ENCODE assay signal across 8 cellular contexts in the genomic region with DNA sequence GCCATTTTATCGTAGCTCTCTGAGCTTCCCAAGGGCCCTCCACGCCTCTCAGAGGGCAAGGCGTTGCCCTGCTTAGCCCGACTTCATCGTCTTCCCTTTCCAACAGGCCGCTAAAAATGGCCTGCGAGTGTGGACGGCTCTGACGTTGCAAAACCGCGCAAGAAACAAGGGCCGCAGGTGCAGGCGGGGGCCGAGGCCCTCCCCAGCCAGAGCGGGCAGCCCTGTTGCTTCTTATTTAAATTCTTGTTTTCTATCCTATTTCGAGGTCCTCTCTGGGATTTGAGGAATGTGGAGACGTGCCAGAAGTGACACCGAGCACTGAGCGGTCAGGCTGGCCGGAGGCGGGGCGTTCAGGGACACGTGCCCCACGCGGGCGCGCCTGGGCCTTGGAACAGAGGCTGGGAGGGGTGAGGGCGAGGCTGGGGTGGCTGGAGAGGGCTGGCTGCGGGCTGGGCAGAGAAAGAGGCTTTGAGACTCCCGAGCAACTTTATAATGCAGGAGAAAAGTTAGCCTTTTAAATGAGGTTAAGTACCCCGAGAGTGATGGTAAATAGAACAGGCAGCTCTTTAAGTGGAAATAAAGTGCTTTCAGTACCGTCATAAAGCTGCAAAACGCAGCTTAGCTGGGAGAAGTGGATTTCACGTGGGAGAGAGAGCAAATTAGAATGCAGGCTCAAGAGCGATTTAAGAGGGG.
DNase-seq lines count a peak whose midpoint lies in the region; ATAC-seq and TF ChIP-seq lines count a peak whose summit lies in the region.

No MANE protein-coding gene starts in this region.

- H3K36me3 ChIP-seq in adipocyte (ENCODE audit: control insufficient read depth, insufficient read depth, low read length, severe bottlenecking), result no peaks in the 10 kb centered on the region
- H3K36me3 ChIP-seq in heart right ventricle, result no peaks in the 10 kb centered on the region
- no peaks in the 10 kb centered on the region for H3K36me3 ChIP-seq in osteoblast (ENCODE audit: insufficient read depth, low read length)

- H3K9me3 ChIP-seq in adipocyte (ENCODE audit: control insufficient read depth, low read length) (peaks cover 6% of the 10 kb centered on the region), heart right ventricle (peaks cover 0 to 10% (median 0%) of the 10 kb centered on the region in 11 donors), osteoblast (ENCODE audit: low read depth, low read length) (peaks cover 2% of the 10 kb centered on the region)

- H3K4me1 Mint-ChIP-seq in activated T-helper 1 cell treated with anti-CD3 and anti-CD28 coated beads, Interleukin-12 subunit alpha, Interleukin-12 subunit beta, Interleukin-2, Interleukin-4 antibody, amounts not matched to agents 30 ng/mL and 10 ng/mL and 1 ng/mL, durations not matched to agents 14 hours and 24 hours and 36 hours (ENCODE audit: low read depth), result peaks cover 36% of the 10 kb centered on the region

- H3K27me3 ChIP-seq in adipocyte (replicated peaks; ENCODE audit: control insufficient read depth, insufficient read depth, low read length) (no peaks in the 10 kb centered on the region), heart right ventricle (no peaks in the 10 kb centered on the region), osteoblast (ENCODE audit: insufficient read depth, low read length) (no peaks in the 10 kb centered on the region)

- intact Hi-C loops in heart right ventricle (cut with DNase I), result loop anchor here in 3 of 10 donors (5.0 to 10.0 kb wide), 2 partner anchors 74 to 77 kb away; no protein-coding TSS in a partner anchor
- intact Hi-C loops in activated T-helper 1 cell treated with anti-CD3 and anti-CD28 coated beads, Interleukin-12 subunit alpha, Interleukin-12 subunit beta, Interleukin-2, Interleukin-4 antibody, amounts not matched to agents 30 ng/mL and 10 ng/mL and 1 ng/mL, durations not matched to agents 14 hours and 24 hours and 36 hours (cut with micrococcal nuclease), result no loop called here

- peak overlapping the region; percentile 91 for H2AFZ ChIP-seq in osteoblast (ENCODE audit: low read length)

- H3K4me2 ChIP-seq in osteoblast (ENCODE audit: insufficient read depth, low read length), result peak overlapping the region; percentile 83

- H3K4me1 ChIP-seq in adipocyte (ENCODE audit: control insufficient read depth, insufficient read depth, low read length) (peaks cover 48% of the 10 kb centered on the region), heart right ventricle (peaks cover 11 to 45% (median 26%) of the 10 kb centered on the region in 9 donors), osteoblast (ENCODE audit: insufficient read depth, low read length) (peaks cover 27% of the 10 kb centered on the region)

- no peaks in the 10 kb centered on the region for H3K79me2 ChIP-seq in osteoblast (ENCODE audit: insufficient read depth, low read length)

- 6 to 7% methylated on average over 35 of the region's 35 CpGs for WGBS in heart right ventricle, 2 donors

- TF ChIP-seq CTCF in heart right ventricle (IDR thresholded peaks at IDR 0.05) (no peak), osteoblast (IDR thresholded peaks at IDR 0.05; ENCODE audit: extremely low read depth, low read depth, low read length) (no peak)

- peak; percentile 96 to 99 (median 98) for ATAC-seq in heart right ventricle
- ATAC-seq in HG02981 (IDR thresholded peaks at IDR 0.05; ENCODE audit: unreplicated experiment), result no peak

- H3K4me3 ChIP-seq in adipocyte (ENCODE audit: low read length) (peak overlapping the region; percentile 72), heart right ventricle (peak overlapping the region in 9 of 10 donors; percentile 22 to 49 (median 41)), osteoblast (ENCODE audit: insufficient read depth, low read length) (peak overlapping the region; percentile 62)

- H4K20me1 ChIP-seq in osteoblast (ENCODE audit: insufficient read depth, low read length), result no peaks in the 10 kb centered on the region

- H3K27ac Mint-ChIP-seq in activated T-helper 1 cell treated with anti-CD3 and anti-CD28 coated beads, Interleukin-12 subunit alpha, Interleukin-12 subunit beta, Interleukin-2, Interleukin-4 antibody, amounts not matched to agents 30 ng/mL and 10 ng/mL and 1 ng/mL, durations not matched to agents 14 hours and 24 hours and 36 hours, result no peak overlapping the region

- DNase-seq in EL (peak; percentile 91), adipocyte (ENCODE audit: low read depth) (peak; percentile 80), heart right ventricle (peak; percentile 87), osteoblast (ENCODE audit: insufficient read length, low spot score, missing footprints) (peak; percentile 94), HEK293T (ENCODE audit: extremely low spot score) (no peak), GM19240 (ENCODE audit: insufficient read length, low spot score) (no peak)
- DNase-seq in activated T-helper 1 cell treated with anti-CD3 and anti-CD28 coated beads, Interleukin-12 subunit alpha, Interleukin-12 subunit beta, Interleukin-2, Interleukin-4 antibody, amounts not matched to agents 30 ng/mL and 10 ng/mL and 1 ng/mL, durations not matched to agents 14 hours and 24 hours and 36 hours (ENCODE audit: low spot score), result no peak

- POLR2A ChIA-PET in HEK293T (lab: Yijun Ruan, JAX), result no interaction called here

- no peak overlapping the region for H3K4me3 Mint-ChIP-seq in activated T-helper 1 cell treated with anti-CD3 and anti-CD28 coated beads, Interleukin-12 subunit alpha, Interleukin-12 subunit beta, Interleukin-2, Interleukin-4 antibody, amounts not matched to agents 30 ng/mL and 10 ng/mL and 1 ng/mL, durations not matched to agents 14 hours and 24 hours and 36 hours

- peaks cover 13% of the 10 kb centered on the region for H3K9me3 Mint-ChIP-seq in activated T-helper 1 cell treated with anti-CD3 and anti-CD28 coated beads, Interleukin-12 subunit alpha, Interleukin-12 subunit beta, Interleukin-2, Interleukin-4 antibody, amounts not matched to agents 30 ng/mL and 10 ng/mL and 1 ng/mL, durations not matched to agents 14 hours and 24 hours and 36 hours

- peak overlapping the region; percentile 91 for H3K9ac ChIP-seq in adipocyte (ENCODE audit: low read length)

- H3K27me3 Mint-ChIP-seq in activated T-helper 1 cell treated with anti-CD3 and anti-CD28 coated beads, Interleukin-12 subunit alpha, Interleukin-12 subunit beta, Interleukin-2, Interleukin-4 antibody, amounts not matched to agents 30 ng/mL and 10 ng/mL and 1 ng/mL, durations not matched to agents 14 hours and 24 hours and 36 hours (ENCODE audit: insufficient read depth), result peaks cover 11% of the 10 kb centered on the region

- peaks cover 23% of the 10 kb centered on the region for H3K36me3 Mint-ChIP-seq in activated T-helper 1 cell treated with anti-CD3 and anti-CD28 coated beads, Interleukin-12 subunit alpha, Interleukin-12 subunit beta, Interleukin-2, Interleukin-4 antibody, amounts not matched to agents 30 ng/mL and 10 ng/mL and 1 ng/mL, durations not matched to agents 14 hours and 24 hours and 36 hours (ENCODE audit: low read depth)

- CTCF ChIA-PET in HEK293T (lab: Yijun Ruan, JAX), result no interaction called here

- peak overlapping the region in 9 of 10 donors; percentile 47 to 86 (median 69) for H3K27ac ChIP-seq in heart right ventricle
- H3K27ac ChIP-seq in osteoblast (ENCODE audit: low read depth, low read length), result peak overlapping the region; percentile 91

TF ChIP-seq in HEK293T, 16 proteins besides CTCF, POLR2A, EP300 and RAD21:
- no peak for TF ChIP-seq SP1 (IDR thresholded peaks at IDR 0.05)
- TF ChIP-seq FOXK2 (IDR thresholded peaks at IDR 0.05), result no peak
- no peak for TF ChIP-seq BHLHE40 (IDR thresholded peaks at IDR 0.05; ENCODE audit: borderline replicate concordance)
- TF ChIP-seq FOXM1 (IDR thresholded peaks at IDR 0.05; ENCODE audit: borderline replicate concordance), result no peak
- no peak for TF ChIP-seq FOXA1 (IDR thresholded peaks at IDR 0.05)
- TF ChIP-seq NFRKB (IDR thresholded peaks at IDR 0.05), result no peak
- no peak for TF ChIP-seq TARDBP (IDR thresholded peaks at IDR 0.05)
- TF ChIP-seq, protein P1, sequence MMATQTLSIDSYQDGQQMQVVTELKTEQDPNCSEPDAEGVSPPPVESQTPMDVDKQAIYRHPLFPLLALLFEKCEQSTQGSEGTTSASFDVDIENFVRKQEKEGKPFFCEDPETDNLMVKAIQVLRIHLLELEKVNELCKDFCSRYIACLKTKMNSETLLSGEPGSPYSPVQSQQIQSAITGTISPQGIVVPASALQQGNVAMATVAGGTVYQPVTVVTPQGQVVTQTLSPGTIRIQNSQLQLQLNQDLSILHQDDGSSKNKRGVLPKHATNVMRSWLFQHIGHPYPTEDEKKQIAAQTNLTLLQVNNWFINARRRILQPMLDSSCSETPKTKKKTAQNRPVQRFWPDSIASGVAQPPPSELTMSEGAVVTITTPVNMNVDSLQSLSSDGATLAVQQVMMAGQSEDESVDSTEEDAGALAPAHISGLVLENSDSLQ (IDR thresholded peaks at IDR 0.05), result no peak
- no peak for TF ChIP-seq ELF4 (IDR thresholded peaks at IDR 0.05)
- TF ChIP-seq SUZ12 (IDR thresholded peaks at IDR 0.05), result no peak
- TF ChIP-seq CTBP1 (IDR thresholded peaks at IDR 0.05; ENCODE audit: borderline replicate concordance), result no peak
- TF ChIP-seq ZNF384 (IDR thresholded peaks at IDR 0.05), result no peak
- no peak for TF ChIP-seq HDGF (IDR thresholded peaks at IDR 0.05; ENCODE audit: borderline replicate concordance)

Comparison
In these comparisons a context has a peak if more than half of its experiments do, and no peak if none do; other contexts are left out.
1. DNase-seq: peak in EL (single experiment), adipocyte (single experiment), heart right ventricle (2 of 2) and osteoblast (single experiment); none in HEK293T (single experiment), GM19240 (single experiment) and activated T-helper 1 cell treated with anti-CD3 and anti-CD28 coated beads, Interleukin-12 subunit alpha, Interleukin-12 subunit beta, Interleukin-2, Interleukin-4 antibody, amounts not matched to agents 30 ng/mL and 10 ng/mL and 1 ng/mL, durations not matched to agents 14 hours and 24 hours and 36 hours (single experiment).
2. Peak in every context shown above with its lines, with median percentiles within 50 percentile points of each other: H3K4me3 ChIP-seq.